In genomic region chr22:37111156-37111717, GRCh38 we compare ENCODE assay signal across 25 cellular contexts. TPM values are rescaled to one million over a fixed set of nuclear protein-coding genes. Genes with fewer than 3 reads are reported as not detected.
DNase-seq lines count a peak whose midpoint lies in the region; ATAC-seq, FAIRE-seq and TF ChIP-seq lines count a peak whose summit lies in the region.
"Had no signal": no experiment of that assay in that cellular context is flagged by ENCODE, and none has a peak within 500 bp of the region (broad histone marks: within the 10 kb centered on the region; RNA-seq: fewer than 3 reads in every experiment).

No MANE protein-coding gene starts in this region.

- peak overlapping the region; percentile 56 for H3K56ac ChIP-seq in H1 (replicated peaks; ENCODE audit: insufficient read length, low read depth, low read length)

- H2BK15ac ChIP-seq in H1 (ENCODE audit: low read length) (peak overlapping the region; percentile 10; the same call in 1 of the 2 replicates), neuronal stem cell (ENCODE audit: low read length) (no peak overlapping the region)

- H3K27ac ChIP-seq in H1 (ENCODE audit: low read depth, low read length) (no peak overlapping the region), neuronal stem cell (replicated peaks; ENCODE audit: low read length) (no peak overlapping the region)
- H3K27ac ChIP-seq: PC-9, SJSA1 had no signal

- H4K8ac ChIP-seq in H1 (ENCODE audit: extremely low read depth, insufficient read depth, low read length) (no peak overlapping the region), neuronal stem cell (ENCODE audit: low read depth, low read length) (no peak overlapping the region)

- peaks cover 0 to 2% (median under 1%) of the 10 kb centered on the region in 4 experiments; a peak in 2 of 7 replicates for H3K27me3 ChIP-seq in H1 (replicated peaks in 1 of 4; ENCODE audit: control insufficient read depth in 3 of 4, extremely low read depth in 1 of 4, insufficient read depth in 3 of 4, low read length in 3 of 4)
- peaks cover 0 to 49% (median 0%) of the 10 kb centered on the region in 3 experiments for H3K27me3 ChIP-seq in neuronal stem cell (ENCODE audit: control insufficient read depth in 3 of 3, insufficient read depth in 3 of 3, low read depth in 1 of 3, low read length in 3 of 3)

- ATAC-seq in SK-N-SH treated with all-trans-retinoic acid at 6 μM for 48 hours (no peak), GM18861 (IDR thresholded peaks at IDR 0.05; ENCODE audit: unreplicated experiment) (no peak)

- no peak for TF ChIP-seq POLR2A in H1 (IDR thresholded peaks at IDR 0.05; ENCODE audit: control extremely low read depth in 1 of 2, low read depth in 2 of 2, low read length in 2 of 2)

- POLR2A ChIA-PET in activated CD4-positive, alpha-beta T cell treated with anti-CD3 and anti-CD28 coated beads, Interleukin-2, amount 10 ng/mL, durations not matched to agents 7 days and 5 days (lab: Charles Lee): no interaction called here
- POLR2A ChIA-PET in H1 (lab: Charles Lee; ENCODE audit: partially characterized antibody): no interaction called here

- H2AK5ac ChIP-seq in H1 (ENCODE audit: low read depth, low read length): peak overlapping the region; percentile 83; the same call in 1 of the 2 replicates
- H2AK5ac ChIP-seq in neuronal stem cell (ENCODE audit: low read depth, low read length): peak overlapping the region; percentile 78

- H3K18ac ChIP-seq in H1 (ENCODE audit: extremely low read depth, low read length) (no peak overlapping the region), neuronal stem cell (ENCODE audit: low read length) (no peak overlapping the region)

- H3K14ac ChIP-seq in H1 (ENCODE audit: insufficient read length) (peak overlapping the region; percentile 5), neuronal stem cell (ENCODE audit: low read length) (no peak overlapping the region)

- no peak overlapping the region for H3K4me3 Mint-ChIP-seq in activated CD4-positive, alpha-beta T cell treated with anti-CD3 and anti-CD28 coated beads, Interleukin-2, amount 10 ng/mL, durations not matched to agents 7 days and 5 days
- H3K4me3 Mint-ChIP-seq: HFFc6 had no signal

- H3K9ac ChIP-seq in H1 (replicated peaks in 1 of 4; ENCODE audit: extremely low read depth in 1 of 4, low read depth in 3 of 4, low read length in 3 of 4) (no peak overlapping the region), neuronal stem cell (ENCODE audit: low read depth, low read length, poor library complexity) (peak overlapping the region; percentile 38)

- H4K5ac ChIP-seq in H1 (ENCODE audit: insufficient read length, low read depth, low read length): no peak overlapping the region

- H2AFZ ChIP-seq in H1 (ENCODE audit: low read length): no peak overlapping the region
- no peak overlapping the region for H2AFZ ChIP-seq in neuronal stem cell (ENCODE audit: low read length)
- H2AFZ ChIP-seq: PC-9 had no signal

- H2BK120ac ChIP-seq in H1 (replicated peaks; ENCODE audit: low read depth, low read length): no peak overlapping the region
- H2BK120ac ChIP-seq in neuronal stem cell (ENCODE audit: low read depth, low read length): no peak overlapping the region

- H4K20me1 ChIP-seq in H1 (replicated peaks in 1 of 2; ENCODE audit: control insufficient read depth in 1 of 2, insufficient read depth in 2 of 2, low read length in 2 of 2): peaks cover 0 to 3% of the 10 kb centered on the region in 2 experiments

- H3K36me3 ChIP-seq in H1 (ENCODE audit: control insufficient read depth in 2 of 4, insufficient read depth in 4 of 4, low read length in 3 of 4): no peaks in the 10 kb centered on the region
- no peaks in the 10 kb centered on the region for H3K36me3 ChIP-seq in neuronal stem cell (replicated peaks in 1 of 2; ENCODE audit: control insufficient read depth in 2 of 2, insufficient read depth in 2 of 2, low read length in 2 of 2)
- H3K36me3 ChIP-seq: SJSA1 had no signal

- H3K4ac ChIP-seq in H1 (replicated peaks; ENCODE audit: insufficient read length, low read depth, low read length) (peak overlapping the region; percentile 21), neuronal stem cell (ENCODE audit: low read length) (no peak overlapping the region)

- DNase-seq in activated CD4-positive, alpha-beta T cell treated with anti-CD3 and anti-CD28 coated beads, Interleukin-2, amount 10 ng/mL, durations not matched to agents 7 days and 5 days: no peak
- DNase-seq in activated CD4-positive, alpha-beta T cell treated with anti-CD3 and anti-CD28 coated beads for 1 hour: no peak
- DNase-seq in HTR-8/SVneo (ENCODE audit: insufficient read length, low spot score) (no peak), H1 (ENCODE audit: low read depth in 1 of 2, low spot score in 2 of 2) (no peak), neuronal stem cell (ENCODE audit: low spot score) (no peak), RCC 7860 (ENCODE audit: low spot score) (no peak)
- DNase-seq: 8988T, ACHN, H7, HFFc6, NCI-H1092, NCI-H1417 treated with DMSO at 0.1 percent for 48 hours, NCI-H1694 treated with DMSO at 0.1 percent for 48 hours, NCI-H2081, NCI-H2227 treated with DMSO at 0.1 percent for 48 hours, NCI-H526 treated with DMSO at 0.1 percent for 48 hours, PC-9, Right ventricle myocardium superior, RPMI8226 had no signal

- H3K23ac ChIP-seq in H1 (ENCODE audit: insufficient read length) (no peak overlapping the region), neuronal stem cell (ENCODE audit: low read depth, low read length, poor library complexity) (peak overlapping the region; percentile 34)

- no peaks in the 10 kb centered on the region for H3K79me2 ChIP-seq in H1 (ENCODE audit: control insufficient read depth in 1 of 2, insufficient read depth in 2 of 2, low read length in 2 of 2)

- H3K4me1 Mint-ChIP-seq in activated CD4-positive, alpha-beta T cell treated with anti-CD3 and anti-CD28 coated beads, Interleukin-2, amount 10 ng/mL, durations not matched to agents 7 days and 5 days: peaks cover 16% of the 10 kb centered on the region

- CTCF ChIA-PET in activated CD4-positive, alpha-beta T cell treated with anti-CD3 and anti-CD28 coated beads, Interleukin-2, amount 10 ng/mL, durations not matched to agents 7 days and 5 days (lab: Charles Lee): no interaction called here
- CTCF ChIA-PET in H1 (lab: Charles Lee; ENCODE audit: partially characterized antibody): no interaction called here

- H3K9me3 ChIP-seq in H1 (ENCODE audit: insufficient read depth in 2 of 2, low read depth in 1 of 2, low read length in 1 of 2) (no peaks in the 10 kb centered on the region), neuronal stem cell (replicated peaks in 1 of 2; ENCODE audit: control insufficient read depth in 2 of 2, insufficient read depth in 1 of 2, low read depth in 1 of 2, low read length in 2 of 2) (no peaks in the 10 kb centered on the region)
- H3K9me3 ChIP-seq: SJSA1 had no signal

- no peak overlapping the region for H4K91ac ChIP-seq in H1 (replicated peaks; ENCODE audit: insufficient read length, low read length)
- H4K91ac ChIP-seq in neuronal stem cell (ENCODE audit: low read depth, low read length, poor library complexity): no peak overlapping the region

- H3K4me3 ChIP-seq in H1 (ENCODE audit: extremely low read depth in 1 of 4, insufficient read depth in 2 of 4, low read depth in 3 of 4, low read length in 4 of 4) (no peak overlapping the region), neuronal stem cell (ENCODE audit: low read length in 2 of 2) (peak overlapping the region in 1 of 2 donors; percentile 4)
- H3K4me3 ChIP-seq: PC-9, SJSA1 had no signal

- peaks cover 3% of the 10 kb centered on the region for H3K36me3 Mint-ChIP-seq in activated CD4-positive, alpha-beta T cell treated with anti-CD3 and anti-CD28 coated beads, Interleukin-2, amount 10 ng/mL, durations not matched to agents 7 days and 5 days (ENCODE audit: low read depth)

- H3K4me2 ChIP-seq in H1 (ENCODE audit: insufficient read depth in 1 of 2, low read depth in 2 of 2, low read length in 2 of 2) (no peak overlapping the region), neuronal stem cell (ENCODE audit: insufficient read depth, low read length, poor library complexity, severe bottlenecking) (no peak overlapping the region)
- H3K4me2 ChIP-seq: PC-9 had no signal

- no peak for TF ChIP-seq RAD21 in H1 (IDR thresholded peaks at IDR 0.05 in 1 of 2, conservative IDR thresholded peaks at IDR 0.05 in 1 of 2; ENCODE audit: low read depth in 2 of 2, low read length in 2 of 2)

- no peaks in the 10 kb centered on the region for H3K9me3 Mint-ChIP-seq in activated CD4-positive, alpha-beta T cell treated with anti-CD3 and anti-CD28 coated beads, Interleukin-2, amount 10 ng/mL, durations not matched to agents 7 days and 5 days
- H3K9me3 Mint-ChIP-seq: HFFc6 had no signal

- H3K4me1 ChIP-seq in H1 (replicated peaks in 1 of 4; ENCODE audit: control insufficient read depth in 3 of 4, insufficient read depth in 4 of 4, low read length in 3 of 4) (peaks cover 0 to 5% (median under 1%) of the 10 kb centered on the region in 4 experiments; a peak in 2 of 7 replicates), neuronal stem cell (ENCODE audit: control insufficient read depth in 2 of 2, insufficient read depth in 1 of 2, low read depth in 1 of 2, low read length in 2 of 2) (peaks cover 0 to 3% of the 10 kb centered on the region in 2 donors)
- H3K4me1 ChIP-seq: SJSA1 had no signal

- H3K27ac Mint-ChIP-seq in activated CD4-positive, alpha-beta T cell treated with anti-CD3 and anti-CD28 coated beads, Interleukin-2, amount 10 ng/mL, durations not matched to agents 7 days and 5 days: peak overlapping the region; percentile 27
- H3K27ac Mint-ChIP-seq: HFFc6 had no signal

- H3K27me3 Mint-ChIP-seq in activated CD4-positive, alpha-beta T cell treated with anti-CD3 and anti-CD28 coated beads, Interleukin-2, amount 10 ng/mL, durations not matched to agents 7 days and 5 days: no peaks in the 10 kb centered on the region

- no peaks in the 10 kb centered on the region for H3K79me1 ChIP-seq in H1 (ENCODE audit: low read depth, low read length)
- H3K79me1 ChIP-seq in neuronal stem cell (ENCODE audit: low read depth, low read length): no peaks in the 10 kb centered on the region

- TF ChIP-seq EP300 in H1 (IDR thresholded peaks at IDR 0.05; ENCODE audit: borderline replicate concordance in 1 of 2, low read depth in 2 of 2, low read length in 2 of 2): no peak

- FAIRE-seq in HTR-8/SVneo (lab: Jason Lieb, UNC) (peak; percentile 77), H1 (lab: Jason Lieb, UNC) (no peak), RCC 7860 (lab: Jason Lieb, UNC) (no peak)
- FAIRE-seq: D721Med had no signal

- TF ChIP-seq CTCF in H1 (IDR thresholded peaks at IDR 0.05; ENCODE audit: control extremely low read depth in 1 of 3, insufficient read depth in 1 of 3, low read depth in 1 of 3, low read length in 3 of 3): no peak

- H2BK20ac ChIP-seq in H1 (ENCODE audit: low read length): 0 out of 2 replicates have a peak overlapping the region, but pooled peaks have one; percentile 4

- H3K23me2 ChIP-seq in H1 (ENCODE audit: low read depth, low read length): peaks cover 6% of the 10 kb centered on the region; the same call in 1 of the 2 replicates

- H2BK12ac ChIP-seq in H1 (ENCODE audit: low read depth, low read length) (peak overlapping the region; percentile 13; the same call in 1 of the 2 replicates), neuronal stem cell (ENCODE audit: low read length) (no peak overlapping the region)

- 87 to 100% methylated on average over 5 to 13 of the region's 13 CpGs for WGBS in H1 (ENCODE audit: extremely low coverage in 1 of 2, insufficient coverage in 1 of 2, insufficient read length in 1 of 2, insufficient replicate concordance in 2 of 2, low coverage in 1 of 2, low lambda C conversion rate in 2 of 2, missing lambda C conversion rate in 1 of 2), 2 experiments
- WGBS in neuronal stem cell (ENCODE audit: extremely low coverage in 2 of 2, insufficient read length in 2 of 2, insufficient replicate concordance in 1 of 2), 2 donors: 100% methylated on average over 1 to 6 of the region's 13 CpGs

- no peak overlapping the region for H2BK5ac ChIP-seq in H1 (ENCODE audit: low read depth, low read length)
- H2BK5ac ChIP-seq in neuronal stem cell (ENCODE audit: low read length): peak overlapping the region; percentile 58

RNA-seq across cellular contexts. Expression of gene TMPRSS6, which starts 1.7 kb away (rescaled TPM):
- total RNA-seq in activated CD4-positive, alpha-beta T cell treated with anti-CD3 and anti-CD28 coated beads, Interleukin-2, amount 10 ng/mL, durations not matched to agents 7 days and 5 days: under 1 TPM; 0.50 to 0.73 TPM
- not detected in 2 replicates for total RNA-seq in H1 (2021; fragmentation: NEBNext Ultra II Directional; extraction: Animal tissue kit (Norgen Biotek cat#: 25700))
- polyA plus RNA-seq in H1 (2011; rRNA removed): 0.02 and 0.05 TPM in 2 replicates
- polyA plus RNA-seq in H1 (2011; cell fraction: cytosol; rRNA removed): 0.06 TPM
- polyA plus RNA-seq in H1 (2011; cell fraction: nucleus; rRNA removed): 0.19 TPM
- polyA plus RNA-seq in H1 (2012, experiment 1 of 2): 0.13 to 0.27 TPM (median 0.19 TPM) in 4 replicates
- polyA plus RNA-seq in H1 (2012, experiment 2 of 2): 0.09 TPM
- polyA plus RNA-seq in H1 (2013, experiment 1 of 2): 0.02 TPM
- polyA plus RNA-seq in H1 (2013, experiment 2 of 2): 0.02 TPM
- not detected in 2 replicates for polyA minus RNA-seq in H1 (2011; rRNA and poly(A)+ RNA removed)
- polyA minus RNA-seq in H1 (2011; cell fraction: cytosol; rRNA and poly(A)+ RNA removed): not detected
- not detected for polyA minus RNA-seq in H1 (2011; cell fraction: nucleus; rRNA and poly(A)+ RNA removed)
- 0.01 TPM for polyA plus RNA-seq in neuronal stem cell (2013, experiment 1 of 2)
- polyA plus RNA-seq in neuronal stem cell (2013, experiment 2 of 2): not detected
- total RNA-seq: H7, HFFc6, NCI-H460, Right ventricle myocardium superior, SJSA1 had no signal
- polyA plus RNA-seq: BJ had no signal

RNA-seq across cellular contexts. Expression of gene IL2RB, which starts 38.5 kb away (rescaled TPM):
- 100 to 1,000 TPM; 100 to 115 TPM for total RNA-seq in activated CD4-positive, alpha-beta T cell treated with anti-CD3 and anti-CD28 coated beads, Interleukin-2, amount 10 ng/mL, durations not matched to agents 7 days and 5 days
- total RNA-seq in H1 (2021; fragmentation: NEBNext Ultra II Directional; extraction: Animal tissue kit (Norgen Biotek cat#: 25700)): 0.67 and 1.3 TPM in 2 replicates
- 0.67 and 1.1 TPM in 2 replicates for polyA plus RNA-seq in H1 (2011; rRNA removed)
- polyA plus RNA-seq in H1 (2011; cell fraction: cytosol; rRNA removed): 0.48 TPM
- 0.96 TPM for polyA plus RNA-seq in H1 (2011; cell fraction: nucleus; rRNA removed)
- polyA plus RNA-seq in H1 (2012, experiment 1 of 2): 0.55 to 0.76 TPM (median 0.72 TPM) in 4 replicates
- polyA plus RNA-seq in H1 (2012, experiment 2 of 2): 0.80 TPM
- 1.6 TPM for polyA plus RNA-seq in H1 (2013, experiment 1 of 2)
- polyA plus RNA-seq in H1 (2013, experiment 2 of 2): 1.6 TPM
- 0.85 and 1.0 TPM in 2 replicates for polyA minus RNA-seq in H1 (2011; rRNA and poly(A)+ RNA removed)
- 1.0 TPM for polyA minus RNA-seq in H1 (2011; cell fraction: cytosol; rRNA and poly(A)+ RNA removed)
- 0.60 TPM for polyA minus RNA-seq in H1 (2011; cell fraction: nucleus; rRNA and poly(A)+ RNA removed)
- 0.47 TPM for polyA plus RNA-seq in neuronal stem cell (2013, experiment 1 of 2)
- 0.43 TPM for polyA plus RNA-seq in neuronal stem cell (2013, experiment 2 of 2)
- total RNA-seq: HFFc6, NCI-H460, SJSA1 had no signal

RNA-seq across cellular contexts. Expression of gene KCTD17, which starts 59.7 kb away (rescaled TPM):
- 10 to 100 TPM; 25.7 to 29.7 TPM for total RNA-seq in activated CD4-positive, alpha-beta T cell treated with anti-CD3 and anti-CD28 coated beads, Interleukin-2, amount 10 ng/mL, durations not matched to agents 7 days and 5 days
- 35.8 and 39.4 TPM in 2 replicates for total RNA-seq in H1 (2021; fragmentation: NEBNext Ultra II Directional; extraction: Animal tissue kit (Norgen Biotek cat#: 25700))
- polyA plus RNA-seq in H1 (2011; rRNA removed): 44.0 and 69.0 TPM in 2 replicates
- 47.9 TPM for polyA plus RNA-seq in H1 (2011; cell fraction: cytosol; rRNA removed)
- polyA plus RNA-seq in H1 (2011; cell fraction: nucleus; rRNA removed): 87.7 TPM
- 24.9 to 38.8 TPM (median 38.0 TPM) in 4 replicates for polyA plus RNA-seq in H1 (2012, experiment 1 of 2)
- polyA plus RNA-seq in H1 (2012, experiment 2 of 2): 36.2 TPM
- 21.4 TPM for polyA plus RNA-seq in H1 (2013, experiment 1 of 2)
- 23.8 TPM for polyA plus RNA-seq in H1 (2013, experiment 2 of 2)
- 22.1 and 45.1 TPM in 2 replicates for polyA minus RNA-seq in H1 (2011; rRNA and poly(A)+ RNA removed)
- polyA minus RNA-seq in H1 (2011; cell fraction: cytosol; rRNA and poly(A)+ RNA removed): 20.6 TPM
- 27.7 TPM for polyA minus RNA-seq in H1 (2011; cell fraction: nucleus; rRNA and poly(A)+ RNA removed)
- 46.3 TPM for polyA plus RNA-seq in neuronal stem cell (2013, experiment 1 of 2)
- polyA plus RNA-seq in neuronal stem cell (2013, experiment 2 of 2): 47.4 TPM

Comparison
In these comparisons a context has a peak if more than half of its experiments do, and no peak if none do; other contexts are left out.
1. RNA of gene IL2RB, which starts 38.5 kb away (total RNA-seq): 100 to 115 TPM in activated CD4-positive, alpha-beta T cell treated with anti-CD3 and anti-CD28 coated beads, Interleukin-2, amount 10 ng/mL, durations not matched to agents 7 days and 5 days; 0.67 to 1.3 TPM in H1; every median in the first group is over 10 times any median in the second.